8 cellular contexts compared by ENCODE assay signal in genomic region chr12:59595097-59595496, GRCh38. TPM values are rescaled to one million over a fixed set of nuclear protein-coding genes. Genes with fewer than 3 reads are reported as not detected.
DNase-seq lines count a peak whose midpoint lies in the region; ATAC-seq and TF ChIP-seq lines count a peak whose summit lies in the region.

No MANE protein-coding gene starts in this region.

- ATAC-seq in CD4-positive, CD25-positive, alpha-beta regulatory T cell (ENCODE audit: low read depth in 2 of 2): no peak
- no peak for ATAC-seq in GM21737 (IDR thresholded peaks at IDR 0.05; ENCODE audit: unreplicated experiment)

- H3K36me3 Mint-ChIP-seq in CD4-positive, CD25-positive, alpha-beta regulatory T cell: peaks cover 3% of the 10 kb centered on the region
- no peaks in the 10 kb centered on the region for H3K36me3 Mint-ChIP-seq in neural crest cell (ENCODE audit: low read depth)

- H3K27ac ChIP-seq in CD4-positive, CD25-positive, alpha-beta regulatory T cell (ENCODE audit: insufficient read depth, low read length, poor library complexity, severe bottlenecking): peak overlapping the region; percentile 87
- peak overlapping the region; percentile 85 for H3K27ac ChIP-seq in colonic mucosa

- H3K9ac ChIP-seq in colonic mucosa (ENCODE audit: low read depth in 2 of 2, low read length in 2 of 2): no peak overlapping the region

- intact Hi-C loops in colonic mucosa (cut with DNase I): no loop called here

- no peaks in the 10 kb centered on the region for H3K9me3 ChIP-seq in CD4-positive, CD25-positive, alpha-beta regulatory T cell (ENCODE audit: control insufficient read depth in 2 of 2, low read length in 2 of 2)
- H3K9me3 ChIP-seq in colonic mucosa: no peaks in the 10 kb centered on the region

- DNase-seq in CD4-positive, CD25-positive, alpha-beta regulatory T cell: peak in 1 of 3 donors; percentile 5
- DNase-seq in Kasumi-1 (lab: John Stamatoyannopoulos, UW): peak; percentile 41 to 63
- no peak for DNase-seq in colonic mucosa
- DNase-seq in neural crest cell (ENCODE audit: low read depth, low spot score): no peak
- DNase-seq in germinal center (ENCODE audit: low spot score): no peak
- no peak for DNase-seq in EL
- no peak for DNase-seq in NCI-H345 (lab: John Stamatoyannopoulos, UW)

- H3K27me3 Mint-ChIP-seq in CD4-positive, CD25-positive, alpha-beta regulatory T cell: peaks cover 4% of the 10 kb centered on the region
- H3K27me3 Mint-ChIP-seq in neural crest cell (ENCODE audit: low read depth): peaks cover 2% of the 10 kb centered on the region

- peak overlapping the region; percentile 92 to 99 (median 94) for H3K4me3 Mint-ChIP-seq in CD4-positive, CD25-positive, alpha-beta regulatory T cell
- peak overlapping the region; percentile 88 for H3K4me3 Mint-ChIP-seq in neural crest cell

- H3K9me3 Mint-ChIP-seq in CD4-positive, CD25-positive, alpha-beta regulatory T cell: no peaks in the 10 kb centered on the region
- no peaks in the 10 kb centered on the region for H3K9me3 Mint-ChIP-seq in neural crest cell

- peaks cover 4% of the 10 kb centered on the region for H3K27me3 ChIP-seq in CD4-positive, CD25-positive, alpha-beta regulatory T cell (ENCODE audit: control insufficient read depth, insufficient read depth, low read length)
- no peaks in the 10 kb centered on the region for H3K27me3 ChIP-seq in colonic mucosa

- H3K36me3 ChIP-seq in CD4-positive, CD25-positive, alpha-beta regulatory T cell (ENCODE audit: control insufficient read depth, insufficient read depth, low read length): no peaks in the 10 kb centered on the region
- H3K36me3 ChIP-seq in colonic mucosa: no peaks in the 10 kb centered on the region

- peak overlapping the region; percentile 94 for H3K4me3 ChIP-seq in CD4-positive, CD25-positive, alpha-beta regulatory T cell (ENCODE audit: low read depth, low read length)
- H3K4me3 ChIP-seq in colonic mucosa: peak overlapping the region; percentile 55

- TF ChIP-seq CTCF in colonic mucosa (IDR thresholded peaks at IDR 0.05): no peak
- no peak for TF ChIP-seq CTCF in neural crest cell (conservative IDR thresholded peaks at IDR 0.05)

- peaks cover 26% of the 10 kb centered on the region for H3K4me1 ChIP-seq in CD4-positive, CD25-positive, alpha-beta regulatory T cell (ENCODE audit: control insufficient read depth, insufficient read depth, low read length, poor library complexity, severe bottlenecking)
- H3K4me1 ChIP-seq in colonic mucosa: no peaks in the 10 kb centered on the region

- peaks cover 25 to 52% (median 36%) of the 10 kb centered on the region in 4 donors for H3K4me1 Mint-ChIP-seq in CD4-positive, CD25-positive, alpha-beta regulatory T cell
- H3K4me1 Mint-ChIP-seq in neural crest cell: peaks cover 24% of the 10 kb centered on the region

- H3K27ac Mint-ChIP-seq in CD4-positive, CD25-positive, alpha-beta regulatory T cell: peak overlapping the region; percentile 20 to 99 (median 98)
- no peak overlapping the region for H3K27ac Mint-ChIP-seq in neural crest cell (ENCODE audit: unreplicated experiment)

RNA-seq across cellular contexts. Expression of gene SLC16A7, which starts 0.7 kb away (rescaled TPM):
- 38.5 TPM for total RNA-seq in CD4-positive, CD25-positive, alpha-beta regulatory T cell
- 10 to 100 TPM; 20.8 to 25.4 (median 22.9) TPM for polyA plus RNA-seq in CD4-positive, CD25-positive, alpha-beta regulatory T cell
- 1 to 10 TPM; 4.4 to 9.5 TPM for total RNA-seq in colonic mucosa
- 2.9 and 3.4 TPM in 2 replicates for total RNA-seq in neural crest cell

Comparison
In these comparisons a context has a peak if more than half of its experiments do, and no peak if none do; other contexts are left out.
1. DNase-seq: peak in Kasumi-1 (2 of 2); none in colonic mucosa (single experiment), neural crest cell (single experiment), germinal center (single experiment), EL (single experiment) and NCI-H345 (single experiment).